In genomic region chr3:170357920-170358854, GRCh38 we compare ENCODE assay signal across 8 cellular contexts. TPM values are rescaled to one million over a fixed set of nuclear protein-coding genes. Genes with fewer than 3 reads are reported as not detected.
DNase-seq lines count a peak whose midpoint lies in the region; TF ChIP-seq lines count a peak whose summit lies in the region.

No MANE protein-coding gene starts in this region.

- peaks cover 35 to 40% (median 39%) of the 10 kb centered on the region in 3 experiments for H3K36me3 Mint-ChIP-seq in H9 (ENCODE audit: insufficient read depth in 1 of 3, low read depth in 3 of 3)

- H4K8ac ChIP-seq in H9 (replicated peaks; ENCODE audit: insufficient read length, low read depth, low read length), result no peak overlapping the region

- peaks cover 4% of the 10 kb centered on the region; the same call in 1 of the 2 replicates for H3K4me1 ChIP-seq in H9 (ENCODE audit: insufficient read depth, low read length)

- no peak overlapping the region for H2BK20ac ChIP-seq in H9 (ENCODE audit: low read depth, low read length, poor library complexity, severe bottlenecking)

- H2BK120ac ChIP-seq in H9 (ENCODE audit: low read depth, low read length, poor library complexity, severe bottlenecking), result no peak overlapping the region

- H3K27ac Mint-ChIP-seq in H9, result peak overlapping the region; percentile 92 to 97 (median 96)

- peak; percentile 56 for TF ChIP-seq CTCF in H9 (conservative IDR thresholded peaks at IDR 0.05)

- H3K9ac ChIP-seq in H9 (ENCODE audit: extremely low read depth, insufficient read length, low read length), result peak overlapping the region; percentile 86

- H3K4ac ChIP-seq in H9 (ENCODE audit: low read depth, low read length), result no peak overlapping the region; the same call in 1 of the 2 replicates

- peaks cover 58 to 76% of the 10 kb centered on the region in 2 experiments for H3K4me1 Mint-ChIP-seq in H9

- peak overlapping the region; percentile 63; the same call in 1 of the 2 replicates for H3K14ac ChIP-seq in H9 (ENCODE audit: insufficient read depth, low read length)

- H3K56ac ChIP-seq in H9 (ENCODE audit: insufficient read length, low read depth, low read length), result no peak overlapping the region

- no peaks in the 10 kb centered on the region for H3K27me3 ChIP-seq in H9 (ENCODE audit: insufficient read depth, low read length)

- H2AFZ ChIP-seq in H9 (ENCODE audit: low read length), result no peak overlapping the region

- H4K5ac ChIP-seq in H9 (ENCODE audit: insufficient read length, low read depth, low read length), result no peak overlapping the region

- H2AK5ac ChIP-seq in H9 (ENCODE audit: insufficient read length, low read length), result no peak overlapping the region

- H3K9me3 Mint-ChIP-seq in H9, result peaks cover 0 to 3% of the 10 kb centered on the region in 2 experiments; a peak in 1 of 5 replicates

- H3K18ac ChIP-seq in H9 (ENCODE audit: insufficient read length, low read depth, low read length), result peak overlapping the region; percentile 82

- peak overlapping the region; percentile 84 for H3K4me2 ChIP-seq in H9 (ENCODE audit: insufficient read depth, insufficient read length, low read length)

- peaks cover 43% of the 10 kb centered on the region for H3K79me2 ChIP-seq in H9 (ENCODE audit: insufficient read depth, low read length)

- DNase-seq in G401 (ENCODE audit: low spot score) (peak; percentile 40), H9 (peak; percentile 67), NCI-H1092 treated with DMSO at 0.1 percent for 48 hours (lab: John Stamatoyannopoulos, UW) (peak; percentile 49), kidney glomerular epithelial cell (lab: John Stamatoyannopoulos, UW) (peak; percentile 42), GM19240 (ENCODE audit: insufficient read length, low spot score) (no peak)
- peak; percentile 46 for DNase-seq in activated CD4-positive, CD25-positive, alpha-beta regulatory T cell treated with anti-CD3 and anti-CD28 coated beads, Interleukin-2, amount 50 U/mL, for 16 hours (ENCODE audit: low read depth, low spot score)
- DNase-seq in central memory CD4-positive, alpha-beta T cell, result peak; percentile 70
- DNase-seq in stimulated activated CD4-positive, alpha-beta T cell treated with anti-CD3 and anti-CD28 coated beads, Interleukin-1b, Interleukin-23, amount 100 ng/mL, for 1 hour (ENCODE audit: low read depth in 2 of 2), result peak; percentile 63 to 66

- peak overlapping the region; percentile 10 for H3K27ac ChIP-seq in H9 (ENCODE audit: insufficient read length, low read depth, low read length)

- H3K79me1 ChIP-seq in H9 (ENCODE audit: insufficient read depth, low read depth, low read length, poor library complexity, severe bottlenecking), result no peaks in the 10 kb centered on the region

- no CpG with 5 or more reads among the region's 56 CpGs for WGBS in H9 (ENCODE audit: extremely low coverage, insufficient read length, low lambda C conversion rate)

- H3K23ac ChIP-seq in H9 (ENCODE audit: insufficient read length, low read depth, low read length), result no peak overlapping the region

- H3K23me2 ChIP-seq in H9 (ENCODE audit: insufficient read length, low read depth, low read length, poor library complexity, severe bottlenecking), result peaks cover 9% of the 10 kb centered on the region

- no peak overlapping the region for H4K91ac ChIP-seq in H9 (ENCODE audit: insufficient read length, low read depth, low read length)

- H3K9me3 ChIP-seq in H9 (ENCODE audit: control insufficient read depth, low read depth, low read length), result no peaks in the 10 kb centered on the region

- no peak overlapping the region for H2BK15ac ChIP-seq in H9 (ENCODE audit: low read depth, low read length)

- no peaks in the 10 kb centered on the region for H4K20me1 ChIP-seq in H9 (ENCODE audit: control insufficient read depth, insufficient read depth, insufficient read length)

- in situ Hi-C loops in G401 (cut with HindIII; ENCODE audit: low sequenced_read_pairs), result no loop called here

- peak overlapping the region; percentile 88 to 93 for H3K4me3 Mint-ChIP-seq in H9

- no peaks in the 10 kb centered on the region for H3K27me3 Mint-ChIP-seq in H9 (ENCODE audit: low read depth)

- H2BK5ac ChIP-seq in H9 (ENCODE audit: insufficient read length, low read length), result no peak overlapping the region

- H2BK12ac ChIP-seq in H9 (ENCODE audit: insufficient read length, low read depth, low read length), result no peak overlapping the region

- H3T11ph ChIP-seq in H9 (ENCODE audit: low read length), result no peak overlapping the region

RNA-seq across cellular contexts. Expression of gene SKIL, which starts 0.7 kb away (rescaled TPM):
- 58.7 and 60.1 TPM in 2 replicates for total RNA-seq in G401 (2014; rRNA removed; shearing (Covaris generic))
- total RNA-seq in H9 (2021), result 170 TPM in 2 replicates
